ENCODE assay signal across 14 cellular contexts in genomic region chr5:60228676-60229075, GRCh38.
DNase-seq lines count a peak whose midpoint lies in the region; ATAC-seq lines count a peak whose summit lies in the region.
"Had no signal": no experiment of that assay in that cellular context is flagged by ENCODE, and none has a peak within 500 bp of the region (broad histone marks: within the 10 kb centered on the region; RNA-seq: fewer than 3 reads in every experiment).

No MANE protein-coding gene starts in this region.

- no peak for ATAC-seq in left cardiac atrium
- ATAC-seq: A549; CD8-positive, alpha-beta T cell; GM12878 had no signal

- in situ Hi-C loops in G401 (cut with HindIII; ENCODE audit: low sequenced_read_pairs) = no loop called here

- intact Hi-C loops in left cardiac atrium (cut with DNase I) = no loop called here

- DNase-seq in G401 (ENCODE audit: low spot score) = peak; percentile 60
- DNase-seq in cerebellar cortex (ENCODE audit: low spot score) = peak; percentile 52
- no peak for DNase-seq in left cardiac atrium
- DNase-seq in activated CD4-positive, alpha-beta T cell treated with anti-CD3 and anti-CD28 coated beads, Interleukin-2, amount 50 U/mL, for 48 hours = no peak
- DNase-seq in activated gamma-delta T cell treated with Interleukin-2 at 50 U/mL for 16 hours = no peak
- DNase-seq: AML-193; Caco-2; Calu3; CD4-positive, alpha-beta T cell; CD8-positive, alpha-beta T cell; DMS79 treated with DMSO at 0.1 percent for 48 hours; GDM1 had no signal

Comparison
In these comparisons a context has a peak if more than half of its experiments do, and no peak if none do; other contexts are left out.
1. DNase-seq: peak in G401 (single experiment) and cerebellar cortex (single experiment); none in left cardiac atrium (single experiment), activated CD4-positive, alpha-beta T cell treated with anti-CD3 and anti-CD28 coated beads, Interleukin-2, amount 50 U/mL, for 48 hours (0 of 2) and activated gamma-delta T cell treated with Interleukin-2 at 50 U/mL for 16 hours (single experiment).